ENCODE assay signal across 9 cellular contexts in the genomic region with DNA sequence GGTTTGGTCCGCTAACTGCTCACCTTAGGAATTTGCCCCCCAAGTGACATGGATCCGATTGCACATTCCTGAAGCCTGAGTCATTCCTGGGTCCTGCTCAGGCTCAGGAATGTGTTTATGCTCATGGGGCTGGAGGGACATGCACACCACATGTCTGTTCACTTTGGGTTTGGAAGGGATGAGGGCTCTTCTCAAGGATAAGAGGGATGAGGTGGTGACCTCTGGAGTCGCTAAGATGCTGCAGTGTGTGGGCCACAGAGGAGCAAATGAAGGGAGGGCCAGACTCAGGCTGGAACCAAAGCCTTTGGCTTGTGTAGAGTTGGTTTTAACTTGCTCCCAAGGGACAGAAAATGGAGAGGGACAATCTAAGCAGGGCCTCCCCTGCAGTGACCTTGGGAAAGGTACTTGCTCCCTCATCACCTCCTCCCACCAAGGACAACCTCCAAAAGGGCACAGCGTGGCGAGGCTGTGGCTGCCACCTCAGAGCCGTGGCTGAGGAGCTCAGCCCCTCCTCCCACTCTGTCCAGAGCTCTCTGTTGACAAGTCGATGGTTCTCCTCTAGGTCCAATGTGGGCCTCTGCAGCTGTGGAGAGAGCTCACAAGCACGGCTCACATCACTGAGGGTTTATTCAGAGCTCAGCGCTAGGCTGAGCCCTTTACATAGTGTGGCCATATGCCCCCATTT.
A peak's percentile ranks its signal among the peaks of the same experiment; 100 is the strongest.
DNase-seq lines count a peak whose midpoint lies in the region; ATAC-seq, FAIRE-seq and TF ChIP-seq lines count a peak whose summit lies in the region.
"Had no signal": no experiment of that assay in that cellular context is flagged by ENCODE, and none has a peak within 500 bp of the region (broad histone marks: within the 10 kb centered on the region; RNA-seq: fewer than 3 reads in every experiment).

No MANE protein-coding gene starts in this region.

- no peaks in the 10 kb centered on the region for H4K20me1 ChIP-seq in HepG2 (ENCODE audit: insufficient read depth, low read length)

- TF ChIP-seq EP300 in HepG2 (IDR thresholded peaks at IDR 0.05; ENCODE audit: low read depth in 2 of 2, low read length in 2 of 2) (peak; percentile 63 to 88; a peak in 3 of 4 replicates), HepG2 (CRISPR knock-in tag; IDR thresholded peaks at IDR 0.05; ENCODE audit: borderline replicate concordance) (peak; percentile 87)

- peak; percentile 79 for ATAC-seq in HepG2

- BruUV-seq in HepG2 (replicated peaks; lab: Mats Ljungman, UMichigan) = TSS peak; percentile 89

- in situ Hi-C loops in HepG2 (cut with HindIII; ENCODE audit: extremely low pct_ligation_motif_present, low pct_unique_long_range_greater_than_20kb) = no loop called here
- in situ Hi-C loops in ACHN (cut with HindIII; ENCODE audit: low pct_ligation_motif_present, low pct_unique_long_range_greater_than_20kb, low sequenced_read_pairs) = no loop called here

- H3K9ac ChIP-seq in HepG2 (ENCODE audit: insufficient read depth, low read depth, low read length) (peak overlapping the region; percentile 92), colonic mucosa (ENCODE audit: low read depth in 2 of 2, low read length in 2 of 2) (no peak overlapping the region)

- TF ChIP-seq CTCF in coronary artery (IDR thresholded peaks at IDR 0.05) (no peak), HepG2 (CRISPR knock-in tag; IDR thresholded peaks at IDR 0.05) (peak; percentile 41; the same call in 1 of the 2 replicates), tibial artery (IDR thresholded peaks at IDR 0.05) (no peak), colonic mucosa (IDR thresholded peaks at IDR 0.05) (no peak)

- no peaks in the 10 kb centered on the region for H3K27me3 ChIP-seq in HepG2 (ENCODE audit: control insufficient read depth in 1 of 2, insufficient read depth in 2 of 2, low read length in 2 of 2)
- no peaks in the 10 kb centered on the region for H3K27me3 ChIP-seq in tibial artery
- H3K27me3 ChIP-seq in colonic mucosa = no peaks in the 10 kb centered on the region

- 1% methylated on average over 9 of the region's 9 CpGs for WGBS in HepG2 (ENCODE audit: low lambda C conversion rate)

- POLR2A ChIA-PET in HepG2 (lab: Yijun Ruan, JAX) = interaction anchor here (0.7 to 36.8 kb wide), 48 partner anchors 8 to 532 kb away, joined by 3 to 1537 read pairs (median 6); a partner anchor contains a TSS

- peak; percentile 68 for DNase-seq in HuH-7 (ENCODE audit: low spot score)
- no peak for DNase-seq in coronary artery (ENCODE audit: low spot score)
- peak; percentile 98 for DNase-seq in HepG2 (ENCODE audit: low spot score)
- DNase-seq in tibial artery = peak in 1 of 2 donors; percentile 83
- no peak for DNase-seq in activated T-cell treated with anti-CD3 and anti-CD28 coated beads, Interleukin-2, amount 50 U/mL, for 24 hours
- DNase-seq in colonic mucosa = no peak
- no peak for DNase-seq in activated CD4-positive, alpha-beta T cell treated with anti-CD3 and anti-CD28 coated beads for 1 hour
- no peak for DNase-seq in ACHN

- H3K79me2 ChIP-seq in HepG2 (ENCODE audit: insufficient read depth, low read length) = peaks cover 29% of the 10 kb centered on the region

- H3K27ac Mint-ChIP-seq in activated T-cell treated with anti-CD3 and anti-CD28 coated beads, Interleukin-2, amount 50 U/mL, for 24 hours = no peak overlapping the region
- H3K27ac Mint-ChIP-seq: IgD-negative memory B cell had no signal

- H3K27ac ChIP-seq in coronary artery = peak overlapping the region; percentile 32 to 77
- peak overlapping the region; percentile 97 for H3K27ac ChIP-seq in HepG2 (ENCODE audit: extremely low read length, insufficient read depth, low read length)
- peak overlapping the region; percentile 63 for H3K27ac ChIP-seq in tibial artery
- H3K27ac ChIP-seq in colonic mucosa = no peak overlapping the region

- peak; percentile 58 for TF ChIP-seq RAD21 in HepG2 (CRISPR knock-in tag; IDR thresholded peaks at IDR 0.05)

- H3K4me1 ChIP-seq in HepG2 (ENCODE audit: insufficient read depth, low read length) = peaks cover 100% of the 10 kb centered on the region
- H3K4me1 ChIP-seq in tibial artery = peaks cover 0 to 50% (median 45%) of the 10 kb centered on the region in 4 donors
- peaks cover 4% of the 10 kb centered on the region for H3K4me1 ChIP-seq in colonic mucosa

- no peak overlapping the region for H2AFZ ChIP-seq in HepG2 (ENCODE audit: low read length)

- no peaks in the 10 kb centered on the region for H3K27me3 Mint-ChIP-seq in activated T-cell treated with anti-CD3 and anti-CD28 coated beads, Interleukin-2, amount 50 U/mL, for 24 hours

- intact Hi-C loops in HepG2 (cut with micrococcal nuclease; ENCODE audit: unreplicated experiment) (loop anchor here (1.0 to 2.0 kb wide), 2 partner anchors 9 to 26 kb away; no protein-coding TSS in a partner anchor), tibial artery (cut with DNase I; ENCODE audit: low total_unique reads) (no loop called here), colonic mucosa (cut with DNase I) (no loop called here)

- H3K36me3 ChIP-seq in HepG2 (replicated peaks in 1 of 2; ENCODE audit: control insufficient read depth in 1 of 2, insufficient read depth in 2 of 2, low read length in 2 of 2) (peaks cover 0 to 2% of the 10 kb centered on the region in 2 experiments; a peak in 1 of 5 replicates), tibial artery (no peaks in the 10 kb centered on the region), colonic mucosa (no peaks in the 10 kb centered on the region)

- no peak overlapping the region for H3K4me3 Mint-ChIP-seq in activated T-cell treated with anti-CD3 and anti-CD28 coated beads, Interleukin-2, amount 50 U/mL, for 24 hours
- H3K4me3 Mint-ChIP-seq: IgD-negative memory B cell had no signal

- peaks cover 8% of the 10 kb centered on the region for H3K4me1 Mint-ChIP-seq in activated T-cell treated with anti-CD3 and anti-CD28 coated beads, Interleukin-2, amount 50 U/mL, for 24 hours (ENCODE audit: low read depth)

- FAIRE-seq in HepG2 (lab: Jason Lieb, UNC) = no peak

- H3K9me3 Mint-ChIP-seq in activated T-cell treated with anti-CD3 and anti-CD28 coated beads, Interleukin-2, amount 50 U/mL, for 24 hours = no peaks in the 10 kb centered on the region
- H3K9me3 Mint-ChIP-seq: IgD-negative memory B cell had no signal

- TF ChIP-seq POLR2A in HepG2 (IDR thresholded peaks at IDR 0.05; ENCODE audit: insufficient read depth in 1 of 2, low read depth in 2 of 2, low read length in 2 of 2) = peak in 1 of 2 experiments; percentile 73; a peak in 1 of 4 replicates

- no peak overlapping the region for H3K4me3 ChIP-seq in coronary artery
- H3K4me3 ChIP-seq in HepG2 (replicated peaks in 1 of 3; ENCODE audit: insufficient read depth in 1 of 3, low read depth in 2 of 3, low read length in 3 of 3) = peak overlapping the region in 1 of 3 experiments; percentile 52; a peak in 2 of 6 replicates
- H3K4me3 ChIP-seq in tibial artery = no peak overlapping the region
- no peak overlapping the region for H3K4me3 ChIP-seq in colonic mucosa

- H3K4me2 ChIP-seq in HepG2 (ENCODE audit: low read depth, low read length) = peak overlapping the region; percentile 81

- CTCF ChIA-PET in HepG2 (lab: Yijun Ruan, JAX; ENCODE audit: low intra/inter-chr PET ratio, low total read pairs) = no interaction called here

- H3K9me3 ChIP-seq in HepG2 (ENCODE audit: low read length) (peaks cover 5% of the 10 kb centered on the region), tibial artery (no peaks in the 10 kb centered on the region), colonic mucosa (no peaks in the 10 kb centered on the region)

- no peaks in the 10 kb centered on the region for H3K36me3 Mint-ChIP-seq in activated T-cell treated with anti-CD3 and anti-CD28 coated beads, Interleukin-2, amount 50 U/mL, for 24 hours (ENCODE audit: low read depth)
- H3K36me3 Mint-ChIP-seq: IgD-negative memory B cell had no signal

TF ChIP-seq in HepG2, 621 proteins besides CTCF, POLR2A, EP300 and RAD21 (continues in another document):
- TF ChIP-seq SRSF1 (optimal IDR thresholded peaks at IDR 0.05; ENCODE audit: low read depth, low read length) = peak; percentile 60
- TF ChIP-seq AHR (CRISPR knock-in tag; IDR thresholded peaks at IDR 0.05) = peak; percentile 78
- TF ChIP-seq MXI1 (IDR thresholded peaks at IDR 0.05; ENCODE audit: borderline replicate concordance, low read depth, low read length) = peak; percentile 77; the same call in 1 of the 3 replicates
- TF ChIP-seq ZNF33B (CRISPR knock-in tag; IDR thresholded peaks at IDR 0.05) = no peak; the same call in 1 of the 2 replicates
- TF ChIP-seq ZFP1 (CRISPR knock-in tag; IDR thresholded peaks at IDR 0.05) = peak; percentile 48; the same call in 1 of the 2 replicates
- TF ChIP-seq, protein P1, sequence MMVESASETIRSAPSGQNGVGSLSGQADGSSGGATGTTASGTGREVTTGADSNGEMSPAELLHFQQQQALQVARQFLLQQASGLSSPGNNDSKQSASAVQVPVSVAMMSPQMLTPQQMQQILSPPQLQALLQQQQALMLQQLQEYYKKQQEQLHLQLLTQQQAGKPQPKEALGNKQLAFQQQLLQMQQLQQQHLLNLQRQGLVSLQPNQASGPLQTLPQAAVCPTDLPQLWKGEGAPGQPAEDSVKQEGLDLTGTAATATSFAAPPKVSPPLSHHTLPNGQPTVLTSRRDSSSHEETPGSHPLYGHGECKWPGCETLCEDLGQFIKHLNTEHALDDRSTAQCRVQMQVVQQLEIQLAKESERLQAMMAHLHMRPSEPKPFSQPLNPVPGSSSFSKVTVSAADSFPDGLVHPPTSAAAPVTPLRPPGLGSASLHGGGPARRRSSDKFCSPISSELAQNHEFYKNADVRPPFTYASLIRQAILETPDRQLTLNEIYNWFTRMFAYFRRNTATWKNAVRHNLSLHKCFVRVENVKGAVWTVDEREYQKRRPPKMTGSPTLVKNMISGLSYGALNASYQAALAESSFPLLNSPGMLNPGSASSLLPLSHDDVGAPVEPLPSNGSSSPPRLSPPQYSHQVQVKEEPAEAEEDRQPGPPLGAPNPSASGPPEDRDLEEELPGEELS (CRISPR knock-in tag; IDR thresholded peaks at IDR 0.05) = peak; percentile 78
- peak; percentile 79 for TF ChIP-seq HNRNPH1 (optimal IDR thresholded peaks at IDR 0.05; ENCODE audit: low read depth, low read length)
- peak; percentile 83; the same call in 1 of the 2 replicates for TF ChIP-seq DNMT3B (CRISPR knock-in tag; conservative IDR thresholded peaks at IDR 0.05)
- no peak for TF ChIP-seq ZFP41 (CRISPR knock-in tag; IDR thresholded peaks at IDR 0.05; ENCODE audit: borderline replicate concordance)

Comparison
In these comparisons a context has a peak if more than half of its experiments do, and no peak if none do; other contexts are left out.
1. DNase-seq: peak in HuH-7 (single experiment) and HepG2 (single experiment); none in coronary artery (single experiment), activated T-cell treated with anti-CD3 and anti-CD28 coated beads, Interleukin-2, amount 50 U/mL, for 24 hours (single experiment), colonic mucosa (single experiment), activated CD4-positive, alpha-beta T cell treated with anti-CD3 and anti-CD28 coated beads for 1 hour (single experiment) and ACHN (single experiment).